12 cellular contexts compared by ENCODE assay signal in the genomic region with DNA sequence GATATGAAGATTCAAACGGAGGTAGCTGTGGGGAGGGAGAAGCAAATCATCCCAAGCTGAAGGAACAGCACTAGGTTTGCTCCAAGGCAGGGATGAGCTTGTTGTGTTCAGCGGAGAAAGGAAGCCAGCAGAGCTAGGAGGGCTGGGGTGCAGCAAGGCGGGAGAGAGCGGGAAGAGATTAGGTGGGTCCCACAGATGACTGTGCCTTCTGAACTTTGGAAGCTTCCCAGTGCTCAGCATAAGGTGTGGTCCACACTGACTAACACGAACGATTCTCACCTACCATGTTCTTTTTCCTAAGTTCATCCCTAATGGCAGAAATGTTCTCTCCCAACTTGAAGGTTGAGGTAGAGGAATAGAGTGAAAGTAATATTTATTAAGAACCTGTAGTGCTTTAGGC. TPM values are rescaled to one million over a fixed set of nuclear protein-coding genes. Genes with fewer than 3 reads are reported as not detected.
DNase-seq lines count a peak whose midpoint lies in the region; ATAC-seq and TF ChIP-seq lines count a peak whose summit lies in the region.
"Had no signal": no experiment of that assay in that cellular context is flagged by ENCODE, and none has a peak within 500 bp of the region (broad histone marks: within the 10 kb centered on the region; RNA-seq: fewer than 3 reads in every experiment).

No MANE protein-coding gene starts in this region.

- TF ChIP-seq POLR2A in heart left ventricle (IDR thresholded peaks at IDR 0.05): no peak

- H3K4me3 ChIP-seq in heart left ventricle (peak overlapping the region in 8 of 12 donors; percentile 71 to 98 (median 86)), iPS-20b (ENCODE audit: low read length) (peak overlapping the region; percentile 99), upper lobe of right lung (peak overlapping the region; percentile 96)

- no peak overlapping the region for H3K27ac ChIP-seq in heart left ventricle
- no peak overlapping the region for H3K27ac ChIP-seq in iPS-20b (ENCODE audit: low read length)
- H3K27ac ChIP-seq in upper lobe of right lung: no peak overlapping the region

- WGBS in heart left ventricle, 4 donors: 74 to 77% (median 75%) methylated on average over 6 of the region's 6 CpGs

- peak overlapping the region; percentile 94; the same call in 1 of the 2 replicates for H3K9ac ChIP-seq in iPS-20b (ENCODE audit: low read depth, low read length)

- no peaks in the 10 kb centered on the region for H3K9me3 Mint-ChIP-seq in activated naive CD8-positive, alpha-beta T cell (ENCODE audit: low read depth)

- no peak for DNase-seq in heart left ventricle
- DNase-seq in left cardiac atrium: no peak
- DNase-seq in upper lobe of right lung: no peak
- no peak for DNase-seq in OCI-M2 (lab: John Stamatoyannopoulos, UW; ENCODE audit: unreplicated experiment)
- no peak for DNase-seq in DMS53 treated with DMSO at 0.1 percent for 48 hours (lab: John Stamatoyannopoulos, UW; ENCODE audit: unreplicated experiment)
- DNase-seq: cerebellar nuclear complex had no signal

- no peaks in the 10 kb centered on the region for H3K27me3 Mint-ChIP-seq in activated naive CD8-positive, alpha-beta T cell

- ATAC-seq in heart left ventricle (no peak), left cardiac atrium (no peak), upper lobe of right lung (no peak), HG03095 (IDR thresholded peaks at IDR 0.05; ENCODE audit: unreplicated experiment) (no peak)

- H3K27me3 ChIP-seq in heart left ventricle: no peaks in the 10 kb centered on the region
- no peaks in the 10 kb centered on the region for H3K27me3 ChIP-seq in iPS-20b (ENCODE audit: insufficient read depth, low read length)
- no peaks in the 10 kb centered on the region for H3K27me3 ChIP-seq in upper lobe of right lung

- H3K36me3 ChIP-seq in heart left ventricle (peaks cover 0 to 40% (median 4%) of the 10 kb centered on the region in 9 donors), iPS-20b (ENCODE audit: insufficient read depth, low read depth, low read length) (no peaks in the 10 kb centered on the region; the same call in 1 of the 2 replicates), upper lobe of right lung (no peaks in the 10 kb centered on the region)
- H3K36me3 ChIP-seq: neutrophil had no signal

- H3K27ac Mint-ChIP-seq in activated naive CD8-positive, alpha-beta T cell: peak overlapping the region; percentile 82

- intact Hi-C loops in heart left ventricle (cut with DNase I): no loop called here
- intact Hi-C loops in left cardiac atrium (cut with DNase I): no loop called here
- intact Hi-C loops in upper lobe of right lung (cut with DNase I): no loop called here

- H3K4me3 Mint-ChIP-seq in activated naive CD8-positive, alpha-beta T cell: peak overlapping the region; percentile 95

- H3K4me1 ChIP-seq in heart left ventricle: peaks cover 0 to 16% (median 10%) of the 10 kb centered on the region in 12 donors
- H3K4me1 ChIP-seq in iPS-20b (ENCODE audit: insufficient read depth, low read length): peaks cover 5% of the 10 kb centered on the region; the same call in 1 of the 2 replicates
- H3K4me1 ChIP-seq in upper lobe of right lung: peaks cover 9% of the 10 kb centered on the region

- H3K9me3 ChIP-seq in heart left ventricle: no peaks in the 10 kb centered on the region
- no peaks in the 10 kb centered on the region for H3K9me3 ChIP-seq in iPS-20b (ENCODE audit: insufficient read depth, low read depth, low read length)
- H3K9me3 ChIP-seq in upper lobe of right lung: no peaks in the 10 kb centered on the region
- H3K9me3 ChIP-seq: neutrophil had no signal

- TF ChIP-seq CTCF in heart left ventricle (IDR thresholded peaks at IDR 0.05): no peak
- TF ChIP-seq CTCF in upper lobe of right lung (IDR thresholded peaks at IDR 0.05): no peak

- H3K4me1 Mint-ChIP-seq in activated naive CD8-positive, alpha-beta T cell (ENCODE audit: low read depth): peaks cover 32% of the 10 kb centered on the region

- peaks cover 6% of the 10 kb centered on the region for H3K36me3 Mint-ChIP-seq in activated naive CD8-positive, alpha-beta T cell

RNA-seq across cellular contexts. Expression of a gene that starts 1.2 kb away (rescaled TPM):
- total RNA-seq in heart left ventricle (10 to 100 TPM; 12.9 to 18.6 (median 15.5) TPM), left cardiac atrium (10 to 100 TPM; 14.3 to 14.5 TPM), upper lobe of right lung (14.9 TPM)
- polyA plus RNA-seq in heart left ventricle: 10 to 100 TPM in 1 of 2 donors, 1 to 10 TPM in 1; 7.5 to 26.8 TPM

RNA-seq across cellular contexts. Expression of a gene that starts 22.7 kb away (rescaled TPM):
- not detected for total RNA-seq in heart left ventricle
- not detected for polyA plus RNA-seq in heart left ventricle
- not detected for total RNA-seq in left cardiac atrium
- not detected for total RNA-seq in upper lobe of right lung
- total RNA-seq: HT1080, subcutaneous adipose tissue had no signal

RNA-seq across cellular contexts. Expression of a gene that starts 38.9 kb away (rescaled TPM):
- total RNA-seq in heart left ventricle: 10 to 100 TPM; 45.6 to 97.9 (median 62.3) TPM
- polyA plus RNA-seq in heart left ventricle: 100 to 1,000 TPM in 1 of 2 donors, 10 to 100 TPM in 1; 68.5 to 112 TPM
- 100 to 1,000 TPM in 1 of 2 donors, 10 to 100 TPM in 1; 78.6 to 101 TPM for total RNA-seq in left cardiac atrium
- 13.4 TPM for total RNA-seq in upper lobe of right lung
